In genomic region chr7:43540463-43540862, GRCh38 we compare ENCODE assay signal across 37 cellular contexts.
"Had no signal": no experiment of that assay in that cellular context is flagged by ENCODE, and none has a peak within 500 bp of the region (broad histone marks: within the 10 kb centered on the region; RNA-seq: fewer than 3 reads in every experiment).

No MANE protein-coding gene starts in this region.

- H3K27ac ChIP-seq: adrenal gland, body of pancreas, brain microvascular endothelial cell, breast epithelium, VCaP had no signal

- FAIRE-seq: astrocyte, TTC549 had no signal

- H3K36me3 Mint-ChIP-seq: activated CD4-positive, alpha-beta memory T cell treated with anti-CD3 and anti-CD28 coated beads for 36 hours; activated naive CD4-positive, alpha-beta T cell treated with anti-CD3 and anti-CD28 coated beads, Interleukin-2, amount 50 U/mL, for 72 hours; activated naive CD8-positive, alpha-beta T cell treated with anti-CD3 and anti-CD28 coated beads for 36 hours had no signal

- H3K9me3 Mint-ChIP-seq: activated B cell treated with CpG ODN at 0.5 μM for 24 hours; activated CD4-positive, alpha-beta memory T cell treated with anti-CD3 and anti-CD28 coated beads for 36 hours; activated CD4-positive, alpha-beta T cell treated with anti-CD3 and anti-CD28 coated beads, Interleukin-2, amount 10 ng/mL, durations not matched to agents 24 days and 14 days; activated CD8-positive, alpha-beta T cell treated with anti-CD3 and anti-CD28 coated beads for 36 hours; activated naive CD4-positive, alpha-beta T cell treated with anti-CD3 and anti-CD28 coated beads for 36 hours; activated naive CD4-positive, alpha-beta T cell treated with anti-CD3 and anti-CD28 coated beads, Interleukin-2, amount 50 U/mL, for 72 hours; activated naive CD8-positive, alpha-beta T cell treated with anti-CD3 and anti-CD28 coated beads for 36 hours; activated T-cell treated with anti-CD3 and anti-CD28 coated beads, Interleukin-2, amount 50 U/mL, for 4 hours; activated T-cell treated with anti-CD3 and anti-CD28 coated beads, Interleukin-2, amount 50 U/mL, for 72 hours; activated T-helper 1 cell treated with anti-CD3 and anti-CD28 coated beads, Interleukin-12 subunit alpha, Interleukin-12 subunit beta, Interleukin-2, Interleukin-4 antibody, amounts not matched to agents 30 ng/mL and 10 ng/mL and 1 ng/mL, durations not matched to agents 14 hours and 24 hours and 36 hours; activated T-helper 17 cell treated with anti-CD3 and anti-CD28 coated beads, Interleukin-2, amount 50 U/mL, for 72 hours; T-helper 1 cell treated with Interleukin-12 subunit alpha and Interleukin-12 subunit beta and Interleukin-4 antibody, amounts not matched to agents 30 μg/mL and 1 μg/mL, for 36 hours; T-helper 2 cell treated with Interferon-gamma antibody and Interleukin-4, amounts not matched to agents 5 μg/mL and 100 μg/mL, for 36 hours had no signal

- H3K4me1 Mint-ChIP-seq: activated B cell treated with CpG ODN at 0.5 μM for 24 hours; activated CD4-positive, alpha-beta T cell treated with anti-CD3 and anti-CD28 coated beads, Interleukin-2, amount 10 ng/mL, durations not matched to agents 24 days and 14 days; activated T-helper 17 cell treated with anti-CD3 and anti-CD28 coated beads, Interleukin-2, amount 50 U/mL, for 72 hours had no signal

- DNase-seq: activated B cell treated with CpG ODN at 0.5 μM for 24 hours; activated CD4-positive, alpha-beta memory T cell treated with anti-CD3 and anti-CD28 coated beads for 36 hours; activated CD4-positive, alpha-beta T cell treated with anti-CD3 and anti-CD28 coated beads for 4 hours; activated CD4-positive, alpha-beta T cell treated with anti-CD3 and anti-CD28 coated beads, Interleukin-2, amount 10 ng/mL, durations not matched to agents 24 days and 14 days; activated CD4-positive, alpha-beta T cell treated with anti-CD3 and anti-CD28 coated beads, Interleukin-2, amount 50 U/mL, for 1 hour; activated CD4-positive, alpha-beta T cell treated with anti-CD3 and anti-CD28 coated beads, Interleukin-2, amount 50 U/mL, for 4 hours; activated CD4-positive, CD25-positive, alpha-beta regulatory T cell treated with anti-CD3 and anti-CD28 coated beads, Interleukin-2, amount 50 U/mL, for 72 hours; activated CD8-positive, alpha-beta memory T cell treated with anti-CD3 and anti-CD28 coated beads, Interleukin-2, amount 50 U/mL, for 4 hours; activated CD8-positive, alpha-beta T cell treated with anti-CD3 and anti-CD28 coated beads for 36 hours; activated effector memory CD4-positive, alpha-beta T cell treated with anti-CD3 and anti-CD28 coated beads, Interleukin-2, amount 50 U/mL, for 16 hours; activated gamma-delta T cell treated with Interleukin-2 at 50 U/mL for 16 hours; activated naive CD4-positive, alpha-beta T cell; activated naive CD4-positive, alpha-beta T cell treated with anti-CD3 and anti-CD28 coated beads for 36 hours; activated naive CD4-positive, alpha-beta T cell treated with anti-CD3 and anti-CD28 coated beads, Interleukin-2, amount 50 U/mL, for 16 hours; activated naive CD8-positive, alpha-beta T cell treated with anti-CD3 and anti-CD28 coated beads for 36 hours; activated T-cell treated with anti-CD3 and anti-CD28 coated beads for 4 hours; activated T-cell treated with anti-CD3 and anti-CD28 coated beads, Interleukin-2, amount 50 U/mL, for 1 hour; activated T-cell treated with anti-CD3 and anti-CD28 coated beads, Interleukin-2, amount 50 U/mL, for 4 hours; activated T-cell treated with anti-CD3 and anti-CD28 coated beads, Interleukin-2, amount 50 U/mL, for 72 hours; adrenal gland; amniotic stem cell; aorta; body of pancreas; brain microvascular endothelial cell; central memory CD4-positive, alpha-beta T cell; T-helper 1 cell; T-helper 2 cell; T-helper 9 cell had no signal

- H3K27ac Mint-ChIP-seq: activated B cell treated with CpG ODN at 0.5 μM for 24 hours; activated CD4-positive, alpha-beta memory T cell treated with anti-CD3 and anti-CD28 coated beads for 36 hours; activated CD4-positive, alpha-beta T cell treated with anti-CD3 and anti-CD28 coated beads, Interleukin-2, amount 10 ng/mL, durations not matched to agents 24 days and 14 days; activated CD8-positive, alpha-beta T cell treated with anti-CD3 and anti-CD28 coated beads for 36 hours; activated naive CD4-positive, alpha-beta T cell treated with anti-CD3 and anti-CD28 coated beads for 36 hours; activated naive CD4-positive, alpha-beta T cell treated with anti-CD3 and anti-CD28 coated beads, Interleukin-2, amount 50 U/mL, for 72 hours; activated naive CD8-positive, alpha-beta T cell treated with anti-CD3 and anti-CD28 coated beads for 36 hours; activated T-cell treated with anti-CD3 and anti-CD28 coated beads, Interleukin-2, amount 50 U/mL, for 72 hours; activated T-helper 1 cell treated with anti-CD3 and anti-CD28 coated beads, Interleukin-12 subunit alpha, Interleukin-12 subunit beta, Interleukin-2, Interleukin-4 antibody, amounts not matched to agents 30 ng/mL and 10 ng/mL and 1 ng/mL, durations not matched to agents 14 hours and 24 hours and 36 hours; activated T-helper 17 cell treated with anti-CD3 and anti-CD28 coated beads, Interleukin-2, amount 50 U/mL, for 72 hours; T-helper 1 cell treated with Interleukin-12 subunit alpha and Interleukin-12 subunit beta and Interleukin-4 antibody, amounts not matched to agents 30 μg/mL and 1 μg/mL, for 36 hours; T-helper 2 cell treated with Interferon-gamma antibody and Interleukin-4, amounts not matched to agents 5 μg/mL and 100 μg/mL, for 36 hours had no signal

- H3K27me3 ChIP-seq: adrenal gland, body of pancreas, brain microvascular endothelial cell had no signal

- H3K4me1 ChIP-seq: adrenal gland, body of pancreas had no signal

- H3K9me3 ChIP-seq: adrenal gland, body of pancreas, breast epithelium had no signal

- ATAC-seq: activated CD8-positive, alpha-beta T cell treated with anti-CD3 and anti-CD28 coated beads for 36 hours; activated naive CD4-positive, alpha-beta T cell treated with anti-CD3 and anti-CD28 coated beads, Interleukin-2, amount 50 U/mL, for 72 hours; activated T-cell treated with anti-CD3 and anti-CD28 coated beads, Interleukin-2, amount 50 U/mL, for 4 hours; activated T-cell treated with anti-CD3 and anti-CD28 coated beads, Interleukin-2, amount 50 U/mL, for 72 hours; activated T-helper 17 cell treated with anti-CD3 and anti-CD28 coated beads, Interleukin-2, amount 50 U/mL, for 72 hours; body of pancreas had no signal

- H3K4me3 Mint-ChIP-seq: activated B cell treated with CpG ODN at 0.5 μM for 24 hours; activated CD4-positive, alpha-beta memory T cell treated with anti-CD3 and anti-CD28 coated beads for 36 hours; activated CD4-positive, alpha-beta T cell treated with anti-CD3 and anti-CD28 coated beads, Interleukin-2, amount 10 ng/mL, durations not matched to agents 24 days and 14 days; activated CD8-positive, alpha-beta T cell treated with anti-CD3 and anti-CD28 coated beads for 36 hours; activated naive CD4-positive, alpha-beta T cell treated with anti-CD3 and anti-CD28 coated beads for 36 hours; activated naive CD8-positive, alpha-beta T cell treated with anti-CD3 and anti-CD28 coated beads for 36 hours; activated T-cell treated with anti-CD3 and anti-CD28 coated beads, Interleukin-2, amount 50 U/mL, for 4 hours; activated T-cell treated with anti-CD3 and anti-CD28 coated beads, Interleukin-2, amount 50 U/mL, for 72 hours; activated T-helper 1 cell treated with anti-CD3 and anti-CD28 coated beads, Interleukin-12 subunit alpha, Interleukin-12 subunit beta, Interleukin-2, Interleukin-4 antibody, amounts not matched to agents 30 ng/mL and 10 ng/mL and 1 ng/mL, durations not matched to agents 14 hours and 24 hours and 36 hours; activated T-helper 17 cell treated with anti-CD3 and anti-CD28 coated beads, Interleukin-2, amount 50 U/mL, for 72 hours; T-helper 1 cell treated with Interleukin-12 subunit alpha and Interleukin-12 subunit beta and Interleukin-4 antibody, amounts not matched to agents 30 μg/mL and 1 μg/mL, for 36 hours; T-helper 2 cell treated with Interferon-gamma antibody and Interleukin-4, amounts not matched to agents 5 μg/mL and 100 μg/mL, for 36 hours had no signal

- H3K36me3 ChIP-seq: adrenal gland, brain microvascular endothelial cell, breast epithelium had no signal

- H3K4me3 ChIP-seq: adrenal gland, body of pancreas, breast epithelium had no signal
